ENCODE assay signal across 27 cellular contexts in the genomic region with DNA sequence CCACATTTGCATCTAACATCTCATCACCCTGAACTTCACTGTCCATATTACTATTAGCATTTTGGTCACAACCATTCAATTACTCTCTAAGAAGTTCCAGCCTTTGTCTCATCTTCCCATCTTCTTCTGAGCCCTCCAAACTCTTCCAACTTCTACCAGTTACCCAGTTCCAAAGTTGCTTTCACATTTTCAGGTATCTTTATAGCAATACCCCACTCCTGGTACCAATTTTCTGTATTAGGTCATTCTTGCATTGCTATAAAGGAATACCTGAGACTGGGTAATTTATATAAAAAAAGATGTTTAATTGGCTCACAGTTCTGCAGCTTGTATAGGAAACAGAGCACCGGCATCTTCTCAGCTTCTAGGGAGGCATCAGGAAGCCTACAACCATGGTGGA.
"Had no signal": no experiment of that assay in that cellular context is flagged by ENCODE, and none has a peak within 500 bp of the region (broad histone marks: within the 10 kb centered on the region; RNA-seq: fewer than 3 reads in every experiment).

No MANE protein-coding gene starts in this region.

- FAIRE-seq: pancreas, small intestine had no signal

- H3K27me3 ChIP-seq: neural progenitor cell, neutrophil, pancreas, right lobe of liver, sigmoid colon, stomach, thyroid gland, tibial nerve, upper lobe of right lung, uterus had no signal

- H3K36me3 Mint-ChIP-seq: neural progenitor cell; stimulated activated effector memory CD8-positive, alpha-beta T cell treated with anti-CD3 and anti-CD28 coated beads, Interleukin-12 subunit alpha, Interleukin-12 subunit beta, amount 100 ng/mL, for 72 hours had no signal

- H3K4me1 Mint-ChIP-seq: naive thymus-derived CD4-positive, alpha-beta T cell; natural killer cell; stimulated activated effector memory CD8-positive, alpha-beta T cell treated with anti-CD3 and anti-CD28 coated beads, Interleukin-12 subunit alpha, Interleukin-12 subunit beta, amount 100 ng/mL, for 72 hours had no signal

- H3K4me1 ChIP-seq: neural progenitor cell, pancreas, psoas muscle, sigmoid colon, stomach, thyroid gland, upper lobe of right lung, uterus had no signal

- H3K36me3 ChIP-seq: neural progenitor cell, neutrophil, pancreas, right lobe of liver, sigmoid colon, stomach, thoracic aorta, thyroid gland, tibial nerve, upper lobe of right lung, uterus had no signal

- H3K9me3 ChIP-seq: neutrophil, psoas muscle, right lobe of liver, thyroid gland, upper lobe of right lung had no signal

- ATAC-seq: naive thymus-derived CD4-positive, alpha-beta T cell; natural killer cell; pancreas; psoas muscle; right cardiac atrium; right lobe of liver; stimulated activated effector memory CD8-positive, alpha-beta T cell treated with anti-CD3 and anti-CD28 coated beads, Interleukin-12 subunit alpha, Interleukin-12 subunit beta, amount 100 ng/mL, for 72 hours; stimulated activated naive B cell treated with anti-CD40 and anti-IgM and Interleukin-4, amounts not matched to agents 10 μg/mL and 1 μg/mL and 100 μg/mL, for 72 hours; upper lobe of right lung had no signal

- DNase-seq: naive thymus-derived CD4-positive, alpha-beta T cell; natural killer cell; nucleus accumbens; pancreas; psoas muscle; right cardiac atrium; right lobe of liver; sigmoid colon; small intestine; stimulated activated CD4-positive, alpha-beta T cell treated with anti-CD3 and anti-CD28 coated beads, Interleukin-15, amount 100 ng/mL, for 24 hours; stimulated activated CD4-positive, alpha-beta T cell treated with anti-CD3 and anti-CD28 coated beads, Interleukin-2, amount 100 ng/mL, for 24 hours; stimulated activated CD4-positive, alpha-beta T cell treated with anti-CD3 and anti-CD28 coated beads, Interleukin-2, amount 100 ng/mL, for 48 hours; stimulated activated CD4-positive, alpha-beta T cell treated with anti-CD3 and anti-CD28 coated beads, Interleukin-4, amount 100 ng/mL, for 24 hours; stimulated activated naive B cell treated with anti-CD40 and anti-IgM and Interleukin-4, amounts not matched to agents 10 μg/mL and 1 μg/mL and 100 μg/mL, for 72 hours; stimulated activated naive CD4-positive, alpha-beta T cell treated with Interleukin-2 at 50 U/mL for 16 hours; stomach; thyroid gland; trophoblast cell; upper lobe of right lung; uterus had no signal

- H3K4me3 Mint-ChIP-seq: naive thymus-derived CD4-positive, alpha-beta T cell; natural killer cell; nephron; neural progenitor cell; stimulated activated effector memory CD8-positive, alpha-beta T cell treated with anti-CD3 and anti-CD28 coated beads, Interleukin-12 subunit alpha, Interleukin-12 subunit beta, amount 100 ng/mL, for 72 hours; stimulated activated naive B cell treated with anti-CD40 and anti-IgM and Interleukin-4, amounts not matched to agents 10 μg/mL and 1 μg/mL and 100 μg/mL, for 72 hours; stimulated activated naive CD8-positive, alpha-beta T cell treated with anti-CD3 and anti-CD28 coated beads, Interleukin-15, Interleukin-2, amounts not matched to agents 100 ng/mL and 50 ng/mL, for 24 hours had no signal

- H3K4me3 ChIP-seq: neural progenitor cell, pancreas, psoas muscle, right lobe of liver, sigmoid colon, stomach, thoracic aorta, thyroid gland, tibial nerve, upper lobe of right lung, uterus had no signal

- H3K27ac Mint-ChIP-seq: naive thymus-derived CD4-positive, alpha-beta T cell; natural killer cell; nephron; neural progenitor cell; stimulated activated effector memory CD8-positive, alpha-beta T cell treated with anti-CD3 and anti-CD28 coated beads, Interleukin-12 subunit alpha, Interleukin-12 subunit beta, amount 100 ng/mL, for 72 hours; stimulated activated naive B cell treated with anti-CD40 and anti-IgM and Interleukin-4, amounts not matched to agents 10 μg/mL and 1 μg/mL and 100 μg/mL, for 72 hours; stimulated activated naive CD8-positive, alpha-beta T cell treated with anti-CD3 and anti-CD28 coated beads, Interleukin-15, Interleukin-2, amounts not matched to agents 100 ng/mL and 50 ng/mL, for 24 hours had no signal

- H3K9ac ChIP-seq: neural progenitor cell had no signal

- H3K27me3 Mint-ChIP-seq: naive thymus-derived CD4-positive, alpha-beta T cell; stimulated activated naive B cell treated with anti-CD40 and anti-IgM and Interleukin-4, amounts not matched to agents 10 μg/mL and 1 μg/mL and 100 μg/mL, for 72 hours; stimulated activated naive CD8-positive, alpha-beta T cell treated with anti-CD3 and anti-CD28 coated beads, Interleukin-15, Interleukin-2, amounts not matched to agents 100 ng/mL and 50 ng/mL, for 24 hours had no signal

- H3K27ac ChIP-seq: neural progenitor cell, neutrophil, pancreas, psoas muscle, right lobe of liver, sigmoid colon, stomach, thoracic aorta, thyroid gland, tibial nerve, upper lobe of right lung, uterus had no signal
